Comparison of ENCODE assay signal across 1 cellular context in the genomic region with DNA sequence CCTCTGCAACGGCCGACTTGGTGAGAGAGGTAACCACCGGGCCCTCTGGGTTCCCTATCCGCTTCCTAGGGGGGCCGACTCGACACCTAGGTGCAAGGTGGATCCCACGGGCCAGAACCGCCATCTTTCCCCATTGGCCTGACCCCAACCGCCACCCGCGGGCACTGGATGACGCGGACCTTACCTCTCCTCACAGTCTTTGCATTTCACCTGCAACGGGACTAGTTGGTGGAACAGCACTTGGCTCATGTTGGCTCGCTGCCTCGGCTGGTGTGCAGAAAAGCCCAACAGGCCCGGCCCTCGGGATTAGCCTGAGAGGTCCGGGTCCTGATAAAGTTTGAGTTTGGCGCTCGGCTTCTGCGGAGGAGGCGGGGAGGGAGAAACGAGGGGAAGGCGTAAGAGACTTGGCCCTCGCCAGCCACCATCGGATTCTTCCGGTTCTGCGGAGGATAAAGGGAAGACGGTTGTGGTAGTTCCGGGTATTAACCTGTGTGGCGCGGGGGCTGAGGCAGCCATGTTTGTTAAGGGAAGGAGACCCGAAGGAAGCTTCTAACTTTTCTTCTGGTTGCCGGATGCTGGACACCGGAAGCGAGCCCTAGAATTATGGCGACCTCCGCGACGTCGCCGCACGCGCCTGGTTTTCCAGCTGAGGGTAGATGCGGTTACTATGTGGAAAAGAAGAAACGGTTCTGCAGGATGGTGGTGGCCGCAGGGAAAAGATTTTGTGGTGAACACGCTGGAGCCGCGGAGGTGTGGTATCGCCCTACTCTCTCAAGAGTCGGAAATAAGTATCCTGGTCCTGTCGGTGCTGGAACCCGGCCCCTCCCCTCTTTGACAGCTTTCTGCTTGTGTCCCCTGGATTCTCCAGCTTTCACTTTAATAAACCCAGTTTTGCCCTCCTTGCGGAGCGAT.
TF ChIP-seq lines count a peak whose summit lies in the region.

A gene with protein sequence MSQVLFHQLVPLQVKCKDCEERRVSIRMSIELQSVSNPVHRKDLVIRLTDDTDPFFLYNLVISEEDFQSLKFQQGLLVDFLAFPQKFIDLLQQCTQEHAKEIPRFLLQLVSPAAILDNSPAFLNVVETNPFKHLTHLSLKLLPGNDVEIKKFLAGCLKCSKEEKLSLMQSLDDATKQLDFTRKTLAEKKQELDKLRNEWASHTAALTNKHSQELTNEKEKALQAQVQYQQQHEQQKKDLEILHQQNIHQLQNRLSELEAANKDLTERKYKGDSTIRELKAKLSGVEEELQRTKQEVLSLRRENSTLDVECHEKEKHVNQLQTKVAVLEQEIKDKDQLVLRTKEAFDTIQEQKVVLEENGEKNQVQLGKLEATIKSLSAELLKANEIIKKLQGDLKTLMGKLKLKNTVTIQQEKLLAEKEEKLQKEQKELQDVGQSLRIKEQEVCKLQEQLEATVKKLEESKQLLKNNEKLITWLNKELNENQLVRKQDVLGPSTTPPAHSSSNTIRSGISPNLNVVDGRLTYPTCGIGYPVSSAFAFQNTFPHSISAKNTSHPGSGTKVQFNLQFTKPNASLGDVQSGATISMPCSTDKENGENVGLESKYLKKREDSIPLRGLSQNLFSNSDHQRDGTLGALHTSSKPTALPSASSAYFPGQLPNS (minus strand): TSS at position 365 of the 912 bp plus-strand sequence. CDS start 116 bp downstream, at position 249.
TSS of gene TRMT13 (plus strand) at position 598 of the 912 bp plus-strand sequence. CDS start at position 604, 6 bp downstream.

TF ChIP-seq in HepG2, 621 proteins besides CTCF, POLR2A, EP300 and RAD21 (continued from another document and continues in another):
- peak; percentile 49; the same call in 1 of the 2 replicates for TF ChIP-seq PRDM15 (CRISPR knock-in tag; IDR thresholded peaks at IDR 0.05)
- TF ChIP-seq ZNF546 (CRISPR knock-in tag; conservative IDR thresholded peaks at IDR 0.05), result 0 out of 2 replicates have a peak, but pooled peaks have one; percentile 64
- TF ChIP-seq RFXANK (CRISPR knock-in tag; IDR thresholded peaks at IDR 0.05), result 0 out of 2 replicates have a peak, but pooled peaks have one; percentile 80
- peak; percentile 81; the same call in 1 of the 2 replicates for TF ChIP-seq CBFB (CRISPR knock-in tag; IDR thresholded peaks at IDR 0.05)
- 0 out of 2 replicates have a peak, but pooled peaks have one; percentile 36 for TF ChIP-seq ELK4 (CRISPR knock-in tag; IDR thresholded peaks at IDR 0.05; ENCODE audit: borderline replicate concordance)
- TF ChIP-seq, protein P1, sequence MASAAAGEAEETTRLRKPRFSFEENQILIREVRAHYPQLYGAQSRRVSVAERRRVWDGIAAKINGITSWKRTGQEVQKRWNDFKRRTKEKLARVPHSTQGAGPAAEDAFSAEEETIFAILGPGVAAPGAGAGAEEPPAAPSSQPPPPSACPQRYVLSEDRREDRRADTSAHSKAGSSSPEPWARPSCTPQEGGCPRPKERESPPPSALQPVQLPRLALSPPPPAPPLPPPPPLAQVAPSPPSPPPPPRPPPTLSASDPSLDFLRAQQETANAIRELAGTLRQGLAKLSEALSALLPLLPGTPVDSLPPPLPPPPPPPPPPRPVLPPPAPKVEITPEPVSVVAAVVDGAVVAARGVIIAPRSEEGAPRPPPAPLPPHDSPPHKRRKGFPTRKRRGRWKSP (CRISPR knock-in tag; IDR thresholded peaks at IDR 0.05), result no peak
- TF ChIP-seq RFXAP (CRISPR knock-in tag; IDR thresholded peaks at IDR 0.05; ENCODE audit: borderline replicate concordance), result peak; percentile 88
- TF ChIP-seq ZNF747 (CRISPR knock-in tag; IDR thresholded peaks at IDR 0.05; ENCODE audit: borderline replicate concordance), result peak; percentile 78; the same call in 1 of the 2 replicates
- TF ChIP-seq ZSCAN30 (CRISPR knock-in tag; IDR thresholded peaks at IDR 0.05), result no peak
- 0 out of 2 replicates have a peak, but pooled peaks have one; percentile 49 for TF ChIP-seq MTA1 (CRISPR knock-in tag; IDR thresholded peaks at IDR 0.05; ENCODE audit: borderline replicate concordance)
- TF ChIP-seq NFIB (CRISPR knock-in tag; IDR thresholded peaks at IDR 0.05; ENCODE audit: borderline replicate concordance), result no peak
- TF ChIP-seq FOXA3 (CRISPR knock-in tag; IDR thresholded peaks at IDR 0.05), result peak; percentile 43; the same call in 1 of the 2 replicates
- TF ChIP-seq ZC3H4 (CRISPR knock-in tag; IDR thresholded peaks at IDR 0.05; ENCODE audit: borderline replicate concordance), result no peak
- peak; percentile 81 for TF ChIP-seq ZNF331 (CRISPR knock-in tag; IDR thresholded peaks at IDR 0.05)
- 0 out of 2 replicates have a peak, but pooled peaks have one; percentile 13 for TF ChIP-seq SIX1 (CRISPR knock-in tag; IDR thresholded peaks at IDR 0.05; ENCODE audit: borderline replicate concordance)
- peak; percentile 65 for TF ChIP-seq ZNF18 (CRISPR knock-in tag; IDR thresholded peaks at IDR 0.05; ENCODE audit: insufficient replicate concordance)
- TF ChIP-seq MYC (CRISPR knock-in tag; IDR thresholded peaks at IDR 0.05; ENCODE audit: borderline replicate concordance), result peak; percentile 89
- no peak for TF ChIP-seq THYN1 (CRISPR knock-in tag; IDR thresholded peaks at IDR 0.05; ENCODE audit: borderline replicate concordance, low read depth)
- TF ChIP-seq ELF1 (CRISPR knock-in tag; IDR thresholded peaks at IDR 0.05), result peak; percentile 99
- no peak for TF ChIP-seq MAFK (conservative IDR thresholded peaks at IDR 0.05 in 1 of 2, IDR thresholded peaks at IDR 0.05 in 1 of 2; ENCODE audit: low read length in 2 of 2)
- peak; percentile 79; the same call in 1 of the 2 replicates for TF ChIP-seq ZNF564 (CRISPR knock-in tag; IDR thresholded peaks at IDR 0.05)
- TF ChIP-seq RBM39 (IDR thresholded peaks at IDR 0.05; ENCODE audit: low read depth, low read length, poor library complexity, severe bottlenecking), result peak; percentile 85
- TF ChIP-seq, protein P2, sequence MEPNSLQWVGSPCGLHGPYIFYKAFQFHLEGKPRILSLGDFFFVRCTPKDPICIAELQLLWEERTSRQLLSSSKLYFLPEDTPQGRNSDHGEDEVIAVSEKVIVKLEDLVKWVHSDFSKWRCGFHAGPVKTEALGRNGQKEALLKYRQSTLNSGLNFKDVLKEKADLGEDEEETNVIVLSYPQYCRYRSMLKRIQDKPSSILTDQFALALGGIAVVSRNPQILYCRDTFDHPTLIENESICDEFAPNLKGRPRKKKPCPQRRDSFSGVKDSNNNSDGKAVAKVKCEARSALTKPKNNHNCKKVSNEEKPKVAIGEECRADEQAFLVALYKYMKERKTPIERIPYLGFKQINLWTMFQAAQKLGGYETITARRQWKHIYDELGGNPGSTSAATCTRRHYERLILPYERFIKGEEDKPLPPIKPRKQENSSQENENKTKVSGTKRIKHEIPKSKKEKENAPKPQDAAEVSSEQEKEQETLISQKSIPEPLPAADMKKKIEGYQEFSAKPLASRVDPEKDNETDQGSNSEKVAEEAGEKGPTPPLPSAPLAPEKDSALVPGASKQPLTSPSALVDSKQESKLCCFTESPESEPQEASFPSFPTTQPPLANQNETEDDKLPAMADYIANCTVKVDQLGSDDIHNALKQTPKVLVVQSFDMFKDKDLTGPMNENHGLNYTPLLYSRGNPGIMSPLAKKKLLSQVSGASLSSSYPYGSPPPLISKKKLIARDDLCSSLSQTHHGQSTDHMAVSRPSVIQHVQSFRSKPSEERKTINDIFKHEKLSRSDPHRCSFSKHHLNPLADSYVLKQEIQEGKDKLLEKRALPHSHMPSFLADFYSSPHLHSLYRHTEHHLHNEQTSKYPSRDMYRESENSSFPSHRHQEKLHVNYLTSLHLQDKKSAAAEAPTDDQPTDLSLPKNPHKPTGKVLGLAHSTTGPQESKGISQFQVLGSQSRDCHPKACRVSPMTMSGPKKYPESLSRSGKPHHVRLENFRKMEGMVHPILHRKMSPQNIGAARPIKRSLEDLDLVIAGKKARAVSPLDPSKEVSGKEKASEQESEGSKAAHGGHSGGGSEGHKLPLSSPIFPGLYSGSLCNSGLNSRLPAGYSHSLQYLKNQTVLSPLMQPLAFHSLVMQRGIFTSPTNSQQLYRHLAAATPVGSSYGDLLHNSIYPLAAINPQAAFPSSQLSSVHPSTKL (CRISPR knock-in tag; IDR thresholded peaks at IDR 0.05), result peak; percentile 61
- peak; percentile 44 for TF ChIP-seq SKI (IDR thresholded peaks at IDR 0.05; ENCODE audit: partially characterized antibody)
- TF ChIP-seq, protein P3, sequence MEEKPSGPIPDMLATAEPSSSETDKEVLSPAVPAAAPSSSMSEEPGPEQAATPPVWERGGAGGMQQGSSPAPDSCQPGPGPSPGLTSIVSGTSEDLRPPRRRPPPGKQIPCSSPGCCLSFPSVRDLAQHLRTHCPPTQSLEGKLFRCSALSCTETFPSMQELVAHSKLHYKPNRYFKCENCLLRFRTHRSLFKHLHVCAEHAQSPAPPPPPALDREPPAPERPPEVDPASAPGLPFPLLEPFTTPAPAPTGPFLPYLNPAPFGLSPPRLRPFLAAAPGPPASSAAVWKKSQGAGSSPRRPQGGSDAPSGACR (CRISPR knock-in tag; IDR thresholded peaks at IDR 0.05), result peak; percentile 63; the same call in 1 of the 2 replicates
- peak; percentile 95 for TF ChIP-seq KMT2A (CRISPR knock-in tag; IDR thresholded peaks at IDR 0.05)
- TF ChIP-seq ZBTB4 (CRISPR knock-in tag; IDR thresholded peaks at IDR 0.05; ENCODE audit: borderline replicate concordance), result peak; percentile 78; the same call in 1 of the 2 replicates
- TF ChIP-seq GTF2F1 (IDR thresholded peaks at IDR 0.05; ENCODE audit: low read length), result no peak
- peak; percentile 76 for TF ChIP-seq CCAR2 (optimal IDR thresholded peaks at IDR 0.05; ENCODE audit: low read depth, low read length)
- 0 out of 2 replicates have a peak, but pooled peaks have one; percentile 42 for TF ChIP-seq NCOA1 (CRISPR knock-in tag; IDR thresholded peaks at IDR 0.05)
- TF ChIP-seq AGO2 (optimal IDR thresholded peaks at IDR 0.05; ENCODE audit: low read depth, low read length), result no peak
- peak; percentile 92 for TF ChIP-seq ZNF891 (CRISPR knock-in tag; IDR thresholded peaks at IDR 0.05)
- no peak for TF ChIP-seq NBN (conservative IDR thresholded peaks at IDR 0.05)
- TF ChIP-seq ZNF446 (CRISPR knock-in tag; IDR thresholded peaks at IDR 0.05), result peak; percentile 40
- TF ChIP-seq BHLHE40 (IDR thresholded peaks at IDR 0.05; ENCODE audit: low read length), result no peak
- 0 out of 2 replicates have a peak, but pooled peaks have one; percentile 33 for TF ChIP-seq ZNF724P (CRISPR knock-in tag; IDR thresholded peaks at IDR 0.05; ENCODE audit: borderline replicate concordance)
